In the genomic region with DNA sequence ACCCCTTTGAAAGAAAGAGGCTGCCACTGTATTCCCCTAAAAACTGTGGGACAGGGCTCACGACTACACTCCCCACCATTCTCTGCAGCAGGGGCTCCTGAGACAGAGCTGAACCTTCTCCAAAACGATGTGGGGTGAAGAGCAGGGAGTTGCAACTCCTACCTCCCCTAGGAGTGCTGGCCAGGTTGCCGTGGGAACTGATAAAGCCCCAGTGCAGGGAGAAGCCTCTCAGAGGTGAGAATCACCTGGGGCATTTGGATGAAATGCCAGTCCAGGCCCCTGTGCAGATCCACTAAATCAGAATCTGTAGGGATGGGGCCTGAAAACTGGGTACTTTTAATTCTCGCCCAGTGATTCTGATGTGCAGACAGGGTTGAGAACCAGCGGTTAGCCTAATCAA, we compare ENCODE assay signal across 8 cellular contexts. TPM values are rescaled to one million over a fixed set of nuclear protein-coding genes. Genes with fewer than 3 reads are reported as not detected.
DNase-seq lines count a peak whose midpoint lies in the region; ATAC-seq lines count a peak whose summit lies in the region.

No MANE protein-coding gene starts in this region.

- H3K9me3 Mint-ChIP-seq in T-helper 1 cell treated with Interleukin-12 subunit alpha and Interleukin-12 subunit beta and Interleukin-4 antibody, amounts not matched to agents 30 μg/mL and 1 μg/mL, for 36 hours, result no peaks in the 10 kb centered on the region
- no peaks in the 10 kb centered on the region for H3K9me3 Mint-ChIP-seq in activated T-helper 2 cell treated with anti-CD3 and anti-CD28 coated beads, Interferon-gamma antibody, Interleukin-2, Interleukin-4, amounts not matched to agents 10 μg/mL and 5 μg/mL and 100 μg/mL, durations not matched to agents 14 hours and 24 hours and 36 hours
- H3K9me3 Mint-ChIP-seq in stimulated activated naive CD8-positive, alpha-beta T cell treated with anti-CD3 and anti-CD28 coated beads, Interleukin-15, amount 100 ng/mL, for 72 hours, result no peaks in the 10 kb centered on the region

- H3K27me3 Mint-ChIP-seq in T-helper 1 cell treated with Interleukin-12 subunit alpha and Interleukin-12 subunit beta and Interleukin-4 antibody, amounts not matched to agents 30 μg/mL and 1 μg/mL, for 36 hours (ENCODE audit: low read depth), result peaks cover 3% of the 10 kb centered on the region
- peaks cover 4% of the 10 kb centered on the region for H3K27me3 Mint-ChIP-seq in activated T-helper 2 cell treated with anti-CD3 and anti-CD28 coated beads, Interferon-gamma antibody, Interleukin-2, Interleukin-4, amounts not matched to agents 10 μg/mL and 5 μg/mL and 100 μg/mL, durations not matched to agents 14 hours and 24 hours and 36 hours (ENCODE audit: low read depth)
- H3K27me3 Mint-ChIP-seq in stimulated activated naive CD8-positive, alpha-beta T cell treated with anti-CD3 and anti-CD28 coated beads, Interleukin-15, amount 100 ng/mL, for 72 hours, result no peaks in the 10 kb centered on the region

- peak overlapping the region; percentile 96 for H3K4me3 ChIP-seq in iPS-18c (ENCODE audit: insufficient read depth, low read depth, low read length)

- H3K4me1 Mint-ChIP-seq in T-helper 1 cell treated with Interleukin-12 subunit alpha and Interleukin-12 subunit beta and Interleukin-4 antibody, amounts not matched to agents 30 μg/mL and 1 μg/mL, for 36 hours (ENCODE audit: low read depth), result peaks cover 31% of the 10 kb centered on the region
- H3K4me1 Mint-ChIP-seq in activated T-helper 2 cell treated with anti-CD3 and anti-CD28 coated beads, Interferon-gamma antibody, Interleukin-2, Interleukin-4, amounts not matched to agents 10 μg/mL and 5 μg/mL and 100 μg/mL, durations not matched to agents 14 hours and 24 hours and 36 hours (ENCODE audit: low read depth), result peaks cover 33% of the 10 kb centered on the region
- H3K4me1 Mint-ChIP-seq in stimulated activated naive CD8-positive, alpha-beta T cell treated with anti-CD3 and anti-CD28 coated beads, Interleukin-15, amount 100 ng/mL, for 72 hours, result peaks cover 62% of the 10 kb centered on the region

- peak overlapping the region; percentile 88 for H3K4me3 Mint-ChIP-seq in T-helper 1 cell treated with Interleukin-12 subunit alpha and Interleukin-12 subunit beta and Interleukin-4 antibody, amounts not matched to agents 30 μg/mL and 1 μg/mL, for 36 hours
- H3K4me3 Mint-ChIP-seq in activated T-helper 2 cell treated with anti-CD3 and anti-CD28 coated beads, Interferon-gamma antibody, Interleukin-2, Interleukin-4, amounts not matched to agents 10 μg/mL and 5 μg/mL and 100 μg/mL, durations not matched to agents 14 hours and 24 hours and 36 hours (ENCODE audit: low read depth), result peak overlapping the region; percentile 87
- peak overlapping the region; percentile 95 to 98 for H3K4me3 Mint-ChIP-seq in stimulated activated naive CD8-positive, alpha-beta T cell treated with anti-CD3 and anti-CD28 coated beads, Interleukin-15, amount 100 ng/mL, for 72 hours

- ATAC-seq in stimulated activated naive CD8-positive, alpha-beta T cell treated with anti-CD3 and anti-CD28 coated beads, Interleukin-15, amount 100 ng/mL, for 72 hours, result peak; percentile 1
- ATAC-seq in HG03571 (IDR thresholded peaks at IDR 0.05; ENCODE audit: unreplicated experiment) (no peak), HG03159 (IDR thresholded peaks at IDR 0.05; ENCODE audit: unreplicated experiment) (no peak), HG02571 (IDR thresholded peaks at IDR 0.05; ENCODE audit: unreplicated experiment) (no peak)

- intact Hi-C loops in activated T-helper 2 cell treated with anti-CD3 and anti-CD28 coated beads, Interferon-gamma antibody, Interleukin-2, Interleukin-4, amounts not matched to agents 10 μg/mL and 5 μg/mL and 100 μg/mL, durations not matched to agents 14 hours and 24 hours and 36 hours (cut with micrococcal nuclease), result loop anchor here (1.0 to 10.0 kb wide), 10 partner anchors 22 to 680 kb away; a partner anchor contains a TSS

- H3K27ac Mint-ChIP-seq in T-helper 1 cell treated with Interleukin-12 subunit alpha and Interleukin-12 subunit beta and Interleukin-4 antibody, amounts not matched to agents 30 μg/mL and 1 μg/mL, for 36 hours, result peak overlapping the region; percentile 98
- H3K27ac Mint-ChIP-seq in activated T-helper 2 cell treated with anti-CD3 and anti-CD28 coated beads, Interferon-gamma antibody, Interleukin-2, Interleukin-4, amounts not matched to agents 10 μg/mL and 5 μg/mL and 100 μg/mL, durations not matched to agents 14 hours and 24 hours and 36 hours, result peak overlapping the region; percentile 98
- peak overlapping the region; percentile 99 for H3K27ac Mint-ChIP-seq in stimulated activated naive CD8-positive, alpha-beta T cell treated with anti-CD3 and anti-CD28 coated beads, Interleukin-15, amount 100 ng/mL, for 72 hours

- no peaks in the 10 kb centered on the region for H3K36me3 Mint-ChIP-seq in T-helper 1 cell treated with Interleukin-12 subunit alpha and Interleukin-12 subunit beta and Interleukin-4 antibody, amounts not matched to agents 30 μg/mL and 1 μg/mL, for 36 hours (ENCODE audit: low read depth)
- no peaks in the 10 kb centered on the region for H3K36me3 Mint-ChIP-seq in activated T-helper 2 cell treated with anti-CD3 and anti-CD28 coated beads, Interferon-gamma antibody, Interleukin-2, Interleukin-4, amounts not matched to agents 10 μg/mL and 5 μg/mL and 100 μg/mL, durations not matched to agents 14 hours and 24 hours and 36 hours (ENCODE audit: low read depth)

- no peak for DNase-seq in T-helper 1 cell
- DNase-seq in activated T-helper 2 cell treated with anti-CD3 and anti-CD28 coated beads, Interferon-gamma antibody, Interleukin-2, Interleukin-4, amounts not matched to agents 10 μg/mL and 5 μg/mL and 100 μg/mL, durations not matched to agents 14 hours and 24 hours and 36 hours (ENCODE audit: low spot score), result no peak
- no peak for DNase-seq in stimulated activated naive CD8-positive, alpha-beta T cell treated with anti-CD3 and anti-CD28 coated beads, Interleukin-15, amount 100 ng/mL, for 72 hours

- no peaks in the 10 kb centered on the region for H3K9me3 ChIP-seq in iPS-18c (ENCODE audit: control insufficient read depth, insufficient read depth, low read length)

RNA-seq across cellular contexts. Expression of a gene that starts 0.9 kb away (rescaled TPM):
- 2.2 and 3.1 TPM in 2 replicates for total RNA-seq in activated T-helper 2 cell treated with anti-CD3 and anti-CD28 coated beads, Interferon-gamma antibody, Interleukin-2, Interleukin-4, amounts not matched to agents 10 μg/mL and 5 μg/mL and 100 μg/mL, durations not matched to agents 14 hours and 24 hours and 36 hours

RNA-seq across cellular contexts. Expression of a gene that starts 42.0 kb away (rescaled TPM):
- 0.18 TPM in 1 of 2 replicates, not detected in the other for total RNA-seq in activated T-helper 2 cell treated with anti-CD3 and anti-CD28 coated beads, Interferon-gamma antibody, Interleukin-2, Interleukin-4, amounts not matched to agents 10 μg/mL and 5 μg/mL and 100 μg/mL, durations not matched to agents 14 hours and 24 hours and 36 hours

RNA-seq across cellular contexts. Expression of a gene that starts 58.8 kb away (rescaled TPM):
- not detected in 2 replicates for total RNA-seq in activated T-helper 2 cell treated with anti-CD3 and anti-CD28 coated beads, Interferon-gamma antibody, Interleukin-2, Interleukin-4, amounts not matched to agents 10 μg/mL and 5 μg/mL and 100 μg/mL, durations not matched to agents 14 hours and 24 hours and 36 hours
